22 cellular contexts compared by ENCODE assay signal in the genomic region with DNA sequence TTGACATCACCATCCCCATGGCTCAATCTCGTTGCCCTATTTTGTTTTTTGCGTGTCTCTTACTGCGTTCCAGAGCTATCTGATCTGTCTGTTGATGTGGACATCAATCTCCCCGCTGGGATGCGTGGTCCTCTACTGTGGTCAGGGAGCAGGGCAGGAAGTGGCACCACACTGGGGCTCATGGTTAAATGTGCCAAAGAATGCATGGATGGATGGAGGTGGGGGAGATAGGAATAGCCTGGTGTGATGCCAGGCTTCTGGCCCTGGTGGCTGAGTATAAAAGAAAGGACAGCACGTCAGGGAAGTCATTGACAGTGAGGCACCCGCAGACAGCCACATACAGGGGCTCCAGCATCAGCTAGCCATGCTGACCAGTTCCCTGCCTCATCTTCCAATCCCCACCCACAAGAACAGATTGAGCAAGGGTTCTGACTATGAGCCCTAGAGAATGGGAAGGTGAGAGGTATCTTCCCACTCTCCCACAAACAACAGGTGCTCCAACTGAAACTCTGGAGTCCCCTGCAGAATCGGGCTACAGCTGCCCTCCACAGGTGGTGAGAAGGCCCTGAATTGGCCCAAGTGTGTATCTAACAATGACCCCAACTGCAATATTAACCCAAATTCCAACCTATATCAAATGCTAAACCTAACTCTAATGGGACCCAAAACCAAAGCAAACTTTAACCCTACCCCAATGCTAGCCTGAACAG. TPM values are rescaled to one million over a fixed set of nuclear protein-coding genes. Genes with fewer than 3 reads are reported as not detected.
DNase-seq lines count a peak whose midpoint lies in the region; ATAC-seq, FAIRE-seq and TF ChIP-seq lines count a peak whose summit lies in the region.
"Had no signal": no experiment of that assay in that cellular context is flagged by ENCODE, and none has a peak within 500 bp of the region (broad histone marks: within the 10 kb centered on the region; RNA-seq: fewer than 3 reads in every experiment).

No MANE protein-coding gene starts in this region.

- FAIRE-seq in HepG2 (lab: Jason Lieb, UNC) = no peak
- FAIRE-seq: A204.1, kidney, TTC549 had no signal

- ATAC-seq in right lobe of liver (no peak), HepG2 (no peak)
- ATAC-seq: activated CD4-positive, CD25-positive, alpha-beta regulatory T cell treated with anti-CD3 and anti-CD28 coated beads, Interleukin-2, amount 50 U/mL, for 24 hours; CD8-positive, alpha-beta T cell had no signal

- no peak overlapping the region for H2BK15ac ChIP-seq in mesenchymal stem cell (ENCODE audit: low read depth, poor library complexity, severe bottlenecking)

- no peak for TF ChIP-seq POLR2A in right lobe of liver (IDR thresholded peaks at IDR 0.05)
- no peak for TF ChIP-seq POLR2A in HepG2 (IDR thresholded peaks at IDR 0.05; ENCODE audit: insufficient read depth in 1 of 2, low read depth in 2 of 2, low read length in 2 of 2)
- TF ChIP-seq POLR2A in sigmoid colon (IDR thresholded peaks at IDR 0.05) = no peak

- no peaks in the 10 kb centered on the region for H3K79me2 ChIP-seq in HepG2 (ENCODE audit: insufficient read depth, low read length)

- H3K9ac ChIP-seq in HepG2 (ENCODE audit: insufficient read depth, low read depth, low read length) = no peak overlapping the region
- H3K9ac ChIP-seq in mesenchymal stem cell (ENCODE audit: low read length) = no peak overlapping the region

- H2BK120ac ChIP-seq in mesenchymal stem cell (ENCODE audit: low read depth, low read length) = no peak overlapping the region

- no TSS peak for BruUV-seq in HepG2 (replicated peaks; lab: Mats Ljungman, UMichigan)

- no peak overlapping the region for H3K27ac ChIP-seq in right lobe of liver
- no peak overlapping the region for H3K27ac ChIP-seq in HepG2 (ENCODE audit: extremely low read length, insufficient read depth, low read length)
- no peak overlapping the region for H3K27ac ChIP-seq in sigmoid colon
- H3K27ac ChIP-seq in mesenchymal stem cell (ENCODE audit: low read length, poor library complexity, severe bottlenecking) = no peak overlapping the region
- H3K27ac ChIP-seq: colonic mucosa, transverse colon had no signal

- no peak for TF ChIP-seq RAD21 in HepG2 (CRISPR knock-in tag; IDR thresholded peaks at IDR 0.05)

- no peak overlapping the region for H2BK5ac ChIP-seq in mesenchymal stem cell (ENCODE audit: low read depth, low read length, poor library complexity, severe bottlenecking)

- H4K8ac ChIP-seq in mesenchymal stem cell (ENCODE audit: low read length) = no peak overlapping the region

- H3K9me3 ChIP-seq in right lobe of liver = no peaks in the 10 kb centered on the region
- no peaks in the 10 kb centered on the region for H3K9me3 ChIP-seq in HepG2 (ENCODE audit: low read length)
- H3K9me3 ChIP-seq in sigmoid colon = no peaks in the 10 kb centered on the region
- H3K9me3 ChIP-seq in mesenchymal stem cell (ENCODE audit: control insufficient read depth, low read length) = no peaks in the 10 kb centered on the region
- H3K9me3 ChIP-seq: colonic mucosa, transverse colon had no signal

- TF ChIP-seq CTCF in right lobe of liver (IDR thresholded peaks at IDR 0.05) (no peak), HepG2 (CRISPR knock-in tag; IDR thresholded peaks at IDR 0.05) (no peak), sigmoid colon (IDR thresholded peaks at IDR 0.05) (no peak)

- POLR2A ChIA-PET in HepG2 (lab: Yijun Ruan, JAX) = no interaction called here

- H3K27me3 ChIP-seq in right lobe of liver (no peaks in the 10 kb centered on the region), HepG2 (ENCODE audit: control insufficient read depth in 1 of 2, insufficient read depth in 2 of 2, low read length in 2 of 2) (peaks cover 11 to 80% of the 10 kb centered on the region in 2 experiments), sigmoid colon (peaks cover 19 to 58% (median 32%) of the 10 kb centered on the region in 3 donors), mesenchymal stem cell (ENCODE audit: control insufficient read depth in 1 of 2, insufficient read depth in 1 of 2, low read length in 2 of 2) (peaks cover 36 to 86% of the 10 kb centered on the region in 2 experiments)

- peaks cover 3% of the 10 kb centered on the region; the same call in 1 of the 2 replicates for H4K20me1 ChIP-seq in HepG2 (ENCODE audit: insufficient read depth, low read length)

- H3K18ac ChIP-seq in mesenchymal stem cell (ENCODE audit: low read depth in 1 of 2, low read length in 2 of 2) = no peak overlapping the region

- 66% methylated on average over 8 of the region's 8 CpGs for WGBS in right lobe of liver (ENCODE audit: insufficient coverage, low coverage, low lambda C conversion rate, missing lambda C conversion rate)
- WGBS in HepG2 (ENCODE audit: low lambda C conversion rate) = 2% methylated on average over 7 of the region's 8 CpGs
- WGBS in sigmoid colon, 2 donors = 82 to 87% methylated on average over 8 of the region's 8 CpGs
- 88% methylated on average over 8 of the region's 8 CpGs for WGBS in mesenchymal stem cell

- no peak overlapping the region for H3K14ac ChIP-seq in mesenchymal stem cell (ENCODE audit: low read length in 2 of 2)

- no peak overlapping the region for H3K4me3 ChIP-seq in right lobe of liver
- no peak overlapping the region for H3K4me3 ChIP-seq in HepG2 (replicated peaks in 1 of 3; ENCODE audit: insufficient read depth in 1 of 3, low read depth in 2 of 3, low read length in 3 of 3)
- H3K4me3 ChIP-seq in sigmoid colon = no peak overlapping the region
- no peak overlapping the region for H3K4me3 ChIP-seq in mesenchymal stem cell (ENCODE audit: insufficient read depth in 1 of 2, low read depth in 1 of 2, low read length in 2 of 2)
- H3K4me3 ChIP-seq: colonic mucosa, lung, transverse colon had no signal

- no peak overlapping the region for H2AK5ac ChIP-seq in mesenchymal stem cell (ENCODE audit: low read length, severe bottlenecking)

- no peak overlapping the region for H4K91ac ChIP-seq in mesenchymal stem cell (ENCODE audit: low read length)

- DNase-seq in NCI-H510A treated with DMSO at 0.1 percent for 48 hours (lab: John Stamatoyannopoulos, UW) = peak; percentile 21
- DNase-seq in NCI-H510A (lab: John Stamatoyannopoulos, UW) = no peak
- DNase-seq in right lobe of liver = peak in 2 of 3 donors; percentile 11 to 12
- no peak for DNase-seq in HepG2 (ENCODE audit: low spot score)
- DNase-seq in mesenteric fat pad (ENCODE audit: low spot score) = peak; percentile 35
- peak; percentile 35 for DNase-seq in sigmoid colon
- no peak for DNase-seq in mesenchymal stem cell
- no peak for DNase-seq in DMS153 treated with DMSO at 0.1 percent for 48 hours (lab: John Stamatoyannopoulos, UW; ENCODE audit: unreplicated experiment)
- DNase-seq: activated CD4-positive, alpha-beta memory T cell treated with anti-CD3 and anti-CD28 coated beads, Interleukin-2, amount 10 ng/mL, durations not matched to agents 7 days and 5 days; CD8-positive, alpha-beta T cell; colonic mucosa; effector CD8-positive, alpha-beta T cell; erythroblast; NCI-H187 treated with DMSO at 0.1 percent for 48 hours; NCI-H748 treated with DMSO at 0.1 percent for 48 hours; stimulated activated CD4-positive, alpha-beta T cell treated with anti-CD3 and anti-CD28 coated beads, Interleukin-2, amount 100 ng/mL, for 48 hours had no signal

- no peak overlapping the region for H2AFZ ChIP-seq in HepG2 (ENCODE audit: low read length)
- H2AFZ ChIP-seq in mesenchymal stem cell (ENCODE audit: low read depth, low read length) = no peak overlapping the region

- no peak overlapping the region for H2BK12ac ChIP-seq in mesenchymal stem cell (ENCODE audit: low read length in 2 of 2)

- H3K4me1 ChIP-seq in right lobe of liver = peaks cover 0 to 6% (median 0%) of the 10 kb centered on the region in 4 donors
- no peaks in the 10 kb centered on the region for H3K4me1 ChIP-seq in HepG2 (ENCODE audit: insufficient read depth, low read length)
- H3K4me1 ChIP-seq in sigmoid colon = peaks cover 0 to 9% (median 7%) of the 10 kb centered on the region in 4 donors
- H3K4me1 ChIP-seq in mesenchymal stem cell (ENCODE audit: control insufficient read depth, insufficient read depth, low read depth, low read length) = peaks cover 18% of the 10 kb centered on the region
- H3K4me1 ChIP-seq: colonic mucosa had no signal

- no peaks in the 10 kb centered on the region for H3K36me3 ChIP-seq in right lobe of liver
- no peaks in the 10 kb centered on the region for H3K36me3 ChIP-seq in HepG2 (replicated peaks in 1 of 2; ENCODE audit: control insufficient read depth in 1 of 2, insufficient read depth in 2 of 2, low read length in 2 of 2)
- H3K36me3 ChIP-seq in sigmoid colon = no peaks in the 10 kb centered on the region
- no peaks in the 10 kb centered on the region for H3K36me3 ChIP-seq in mesenchymal stem cell (ENCODE audit: control insufficient read depth in 1 of 2, insufficient read depth in 2 of 2, low read depth in 1 of 2, low read length in 2 of 2)
- H3K36me3 ChIP-seq: colonic mucosa, transverse colon had no signal

- in situ Hi-C loops in HepG2 (cut with HindIII; ENCODE audit: extremely low pct_ligation_motif_present, low pct_unique_long_range_greater_than_20kb) = no loop called here

- no peak overlapping the region for H3K23ac ChIP-seq in mesenchymal stem cell (ENCODE audit: low read length in 2 of 2)

- H3K4ac ChIP-seq in mesenchymal stem cell (ENCODE audit: low read depth in 1 of 2, low read length in 2 of 2) = no peak overlapping the region

- H3K4me2 ChIP-seq in HepG2 (ENCODE audit: low read depth, low read length) (no peak overlapping the region), mesenchymal stem cell (ENCODE audit: low read length, poor library complexity, severe bottlenecking) (no peak overlapping the region)

- no peak for TF ChIP-seq EP300 in HepG2 (IDR thresholded peaks at IDR 0.05; ENCODE audit: low read depth in 2 of 2, low read length in 2 of 2)
- no peak for TF ChIP-seq EP300 in HepG2 (CRISPR knock-in tag; IDR thresholded peaks at IDR 0.05; ENCODE audit: borderline replicate concordance)
- TF ChIP-seq EP300 in sigmoid colon (IDR thresholded peaks at IDR 0.05) = no peak

- no peaks in the 10 kb centered on the region for H3K79me1 ChIP-seq in mesenchymal stem cell (replicated peaks; ENCODE audit: low read length, poor library complexity, severe bottlenecking)

- CTCF ChIA-PET in HepG2 (lab: Yijun Ruan, JAX; ENCODE audit: low intra/inter-chr PET ratio, low total read pairs) = no interaction called here

- intact Hi-C loops in right lobe of liver (cut with DNase I) (no loop called here), HepG2 (cut with micrococcal nuclease; ENCODE audit: unreplicated experiment) (no loop called here), sigmoid colon (cut with DNase I) (no loop called here)

RNA-seq across cellular contexts. Expression of gene BEGAIN, which starts 2.7 kb away (rescaled TPM):
- total RNA-seq in right lobe of liver (under 1 TPM; 0.12 to 0.61 (median 0.34) TPM), HepG2 (2016; rRNA removed; fragmentation: Illumina TruSeq; extraction: Trizol) (not detected in 2 replicates), mesenteric fat pad (2.2 TPM), sigmoid colon (1 to 10 TPM in 1 of 4 donors, under 1 TPM in 3; 0.36 to 1.4 (median 0.59) TPM)
- not detected in 2 replicates for total RNA-seq in HepG2 (2016; cell fraction: cytosol; rRNA removed; fragmentation: Illumina TruSeq; extraction: Trizol; ENCODE audit: low read depth)
- not detected in 2 replicates for total RNA-seq in HepG2 (2016; cell fraction: insoluble cytoplasmic fraction; rRNA removed; fragmentation: Illumina TruSeq; extraction: Trizol)
- total RNA-seq in HepG2 (2016; cell fraction: membrane; rRNA removed; fragmentation: Illumina TruSeq; extraction: Trizol) = not detected in 2 replicates
- total RNA-seq in HepG2 (2016; cell fraction: nucleus; rRNA removed; fragmentation: Illumina TruSeq; extraction: Trizol) = not detected in 2 replicates
- polyA plus RNA-seq in HepG2 (2011; rRNA removed) (not detected in 2 replicates), sigmoid colon (under 1 TPM; 0.46 to 0.90 (median 0.60) TPM)
- not detected in 2 replicates for polyA plus RNA-seq in HepG2 (2011; cell fraction: cytosol; rRNA removed)
- polyA plus RNA-seq in HepG2 (2011; cell fraction: nucleus; rRNA removed) = not detected in 2 replicates
- polyA plus RNA-seq in HepG2 (2012) = not detected in 2 replicates
- polyA plus RNA-seq in HepG2 (2016; cell fraction: cytosol; fragmentation: Illumina TruSeq; extraction: Trizol; ENCODE audit: low read depth) = not detected in 2 replicates
- not detected in 2 replicates for polyA plus RNA-seq in HepG2 (2016; cell fraction: insoluble cytoplasmic fraction; fragmentation: Illumina TruSeq; extraction: Trizol; ENCODE audit: low read depth)
- polyA plus RNA-seq in HepG2 (2016; cell fraction: membrane; fragmentation: Illumina TruSeq; extraction: Trizol; ENCODE audit: low read depth) = not detected in 2 replicates
- polyA plus RNA-seq in HepG2 (2016; cell fraction: nucleus; fragmentation: Illumina TruSeq; extraction: Trizol; ENCODE audit: insufficient read depth, low read depth) = not detected in 2 replicates
- polyA minus RNA-seq in HepG2 (2011; rRNA and poly(A)+ RNA removed; ENCODE audit: low replicate concordance) = 39.7 TPM in 1 of 2 replicates, not detected in the other
- 0.20 TPM in 1 of 2 replicates, not detected in the other for polyA minus RNA-seq in HepG2 (2011; cell fraction: cytosol; rRNA and poly(A)+ RNA removed)
- 0.26 TPM in 1 of 2 replicates, not detected in the other for polyA minus RNA-seq in HepG2 (2011; cell fraction: nucleus; rRNA and poly(A)+ RNA removed)
- 0.15 TPM for polyA plus RNA-seq in mesenchymal stem cell (2013, experiment 1 of 2)
- 0.11 TPM for polyA plus RNA-seq in mesenchymal stem cell (2013, experiment 2 of 2)

Comparison
In these comparisons a context has a peak if more than half of its experiments do, and no peak if none do; other contexts are left out.
1. DNase-seq: peak in NCI-H510A treated with DMSO at 0.1 percent for 48 hours (single experiment), right lobe of liver (2 of 3), mesenteric fat pad (single experiment) and sigmoid colon (single experiment); none in NCI-H510A (single experiment), HepG2 (single experiment), mesenchymal stem cell (single experiment) and DMS153 treated with DMSO at 0.1 percent for 48 hours (single experiment).